In genomic region chr9:105647595-105648349, GRCh38 we compare ENCODE assay signal across 1 cellular context.
A peak's percentile ranks its signal among the peaks of the same experiment; 100 is the strongest.
TF ChIP-seq lines count a peak whose summit lies in the region.

No MANE protein-coding gene starts in this region.

TF ChIP-seq in K562, 482 proteins besides CTCF, POLR2A, EP300 and RAD21 (continued from another document and continues in another):
- TF ChIP-seq MEF2D (tag; conservative IDR thresholded peaks at IDR 0.05; ENCODE audit: low read depth) (0 out of 2 replicates have a peak, but pooled peaks have one; percentile 29), CTBP1 (IDR thresholded peaks at IDR 0.05; ENCODE audit: borderline replicate concordance) (peak; percentile 95), ZNF740 (CRISPR knock-in tag; IDR thresholded peaks at IDR 0.05) (no peak), ZNF740 (tag; IDR thresholded peaks at IDR 0.05) (no peak), UBTF (IDR thresholded peaks at IDR 0.05; ENCODE audit: borderline replicate concordance in 1 of 2, low read depth in 2 of 2, low read length in 2 of 2) (0 out of 4 replicates have a peak, but pooled peaks of 1 of the 2 experiments have one; percentile 5), ZNF23 (CRISPR knock-in tag; IDR thresholded peaks at IDR 0.05) (no peak), HNRNPUL1 (IDR thresholded peaks at IDR 0.05; ENCODE audit: low read length) (0 out of 2 replicates have a peak, but pooled peaks have one; percentile 23), HDAC8 (tag; IDR thresholded peaks at IDR 0.05) (no peak), SMARCB1 (IDR thresholded peaks at IDR 0.05; ENCODE audit: insufficient read length, low read depth) (peak; percentile 70), DACH1 (IDR thresholded peaks at IDR 0.05; ENCODE audit: partially characterized antibody) (no peak), HDAC3 (IDR thresholded peaks at IDR 0.05; ENCODE audit: borderline replicate concordance, partially characterized antibody) (peak; percentile 85), HMG20B (CRISPR knock-in tag; IDR thresholded peaks at IDR 0.05) (no peak), CBX3 (IDR thresholded peaks at IDR 0.05; ENCODE audit: borderline replicate concordance in 1 of 2, low read length in 2 of 2) (no peak), ZNF175 (CRISPR knock-in tag; IDR thresholded peaks at IDR 0.05; ENCODE audit: low read depth) (no peak), ZNF79 (CRISPR knock-in tag; IDR thresholded peaks at IDR 0.05; ENCODE audit: low read depth) (no peak), ZNF766 (CRISPR knock-in tag; conservative IDR thresholded peaks at IDR 0.05) (peak; percentile 39; the same call in 1 of the 2 replicates), RBM22 (IDR thresholded peaks at IDR 0.05; ENCODE audit: low read depth, low read length, poor library complexity, severe bottlenecking) (no peak), GATA2 (CRISPR knock-in tag; IDR thresholded peaks at IDR 0.05) (peak; percentile 81), CREB5 (CRISPR knock-in tag; IDR thresholded peaks at IDR 0.05) (no peak), MAFG (tag; conservative IDR thresholded peaks at IDR 0.05) (no peak; the same call in 1 of the 2 replicates), TAF15 (IDR thresholded peaks at IDR 0.05; ENCODE audit: low read depth, low read length) (no peak), ZNF12 (CRISPR knock-in tag; IDR thresholded peaks at IDR 0.05) (no peak), SMARCE1 (IDR thresholded peaks at IDR 0.05) (peak; percentile 100), PHF8 (IDR thresholded peaks at IDR 0.05; ENCODE audit: borderline replicate concordance, low read length) (no peak; the same call in 1 of the 2 replicates), ZBTB26 (CRISPR knock-in tag; IDR thresholded peaks at IDR 0.05) (no peak), NR3C1 (CRISPR knock-in tag; IDR thresholded peaks at IDR 0.05) (no peak), GABPB2 (CRISPR knock-in tag; conservative IDR thresholded peaks at IDR 0.05) (no peak), ARID1B (IDR thresholded peaks at IDR 0.05) (peak; percentile 100), ZNF518B (CRISPR knock-in tag; IDR thresholded peaks at IDR 0.05) (no peak), XRCC4 (IDR thresholded peaks at IDR 0.05; ENCODE audit: extremely low read depth, insufficient read depth, insufficient read length) (no peak), ETS1 (conservative IDR thresholded peaks at IDR 0.05; ENCODE audit: control insufficient read depth, low read depth, low read length) (no peak), ZBTB40 (IDR thresholded peaks at IDR 0.05) (no peak), ZBTB40 (CRISPR knock-in tag; IDR thresholded peaks at IDR 0.05) (no peak), SP1 (CRISPR knock-in tag; IDR thresholded peaks at IDR 0.05) (no peak), BRF1 (IDR thresholded peaks at IDR 0.05; ENCODE audit: borderline replicate concordance, extremely low read depth, insufficient read length) (no peak), NCOR1 (IDR thresholded peaks at IDR 0.05) (peak; percentile 95), ZNF668 (CRISPR knock-in tag; IDR thresholded peaks at IDR 0.05) (no peak), CLOCK (CRISPR knock-in tag; IDR thresholded peaks at IDR 0.05; ENCODE audit: borderline replicate concordance) (no peak)
